ENCODE assay signal across 9 cellular contexts in genomic region chr21:45041351-45041805, GRCh38. TPM values are rescaled to one million over a fixed set of nuclear protein-coding genes. Genes with fewer than 3 reads are reported as not detected.
DNase-seq lines count a peak whose midpoint lies in the region; ATAC-seq, FAIRE-seq and TF ChIP-seq lines count a peak whose summit lies in the region.
"Had no signal": no experiment of that assay in that cellular context is flagged by ENCODE, and none has a peak within 500 bp of the region (broad histone marks: within the 10 kb centered on the region; RNA-seq: fewer than 3 reads in every experiment).

No MANE protein-coding gene starts in this region.

- DNase-seq in HCEC 1CT: peak; percentile 78
- DNase-seq in brain pericyte (ENCODE audit: low read depth, low spot score): peak; percentile 86
- peak; percentile 95 for DNase-seq in kidney
- no peak for DNase-seq in cortex of kidney (lab: John Stamatoyannopoulos, UW)
- DNase-seq in stimulated activated CD4-positive, alpha-beta T cell treated with anti-CD3 and anti-CD28 coated beads, Interleukin-4, amount 100 ng/mL, for 1 hour: no peak
- no peak for DNase-seq in middle frontal gyrus (ENCODE audit: extremely low spot score, low spot score)
- DNase-seq: activated naive CD4-positive, alpha-beta T cell treated with anti-CD3 and anti-CD28 coated beads, Interleukin-2, amount 50 U/mL, for 16 hours had no signal

- H3K27me3 ChIP-seq in subcutaneous abdominal adipose tissue (ENCODE audit: control insufficient read depth in 5 of 5, insufficient read depth in 4 of 5, low read length in 5 of 5): peaks cover 0 to 4% (median 0%) of the 10 kb centered on the region in 5 donors

- no peak for TF ChIP-seq CTCF in kidney (IDR thresholded peaks at IDR 0.05; ENCODE audit: borderline replicate concordance, extremely low read depth, insufficient read depth)

- peaks cover 0 to 2% of the 10 kb centered on the region in 2 donors for H3K9me3 ChIP-seq in kidney (ENCODE audit: control insufficient read depth in 1 of 2, low read length in 2 of 2)
- peaks cover 0 to 12% (median 7%) of the 10 kb centered on the region in 5 donors for H3K9me3 ChIP-seq in subcutaneous abdominal adipose tissue (ENCODE audit: control insufficient read depth in 5 of 5, low read length in 5 of 5)

- H3K4me3 ChIP-seq in kidney (ENCODE audit: low read length in 2 of 2): no peak overlapping the region
- H3K4me3 ChIP-seq in subcutaneous abdominal adipose tissue (ENCODE audit: low read depth in 1 of 5, low read length in 5 of 5): peak overlapping the region in 3 of 5 donors; percentile 29 to 40 (median 36)

- H3K9ac ChIP-seq in kidney (ENCODE audit: low read length in 2 of 2) (no peak overlapping the region), subcutaneous abdominal adipose tissue (ENCODE audit: low read length in 5 of 5) (peak overlapping the region in 1 of 5 donors; percentile 73)

- no peak overlapping the region for H3K27ac ChIP-seq in kidney (ENCODE audit: low read depth in 2 of 2, low read length in 2 of 2)
- no peak overlapping the region for H3K27ac ChIP-seq in subcutaneous abdominal adipose tissue (ENCODE audit: low read depth, low read length)

- intact Hi-C loops in kidney (cut with DNase I): no loop called here

- H3K4me1 ChIP-seq in kidney (ENCODE audit: control insufficient read depth in 1 of 2, insufficient read depth in 1 of 2, low read depth in 1 of 2, low read length in 2 of 2) (peaks cover 0 to 5% of the 10 kb centered on the region in 2 donors), subcutaneous abdominal adipose tissue (ENCODE audit: control insufficient read depth in 5 of 5, insufficient read depth in 5 of 5, low read length in 5 of 5) (peaks cover 2 to 30% (median 24%) of the 10 kb centered on the region in 5 donors)

- ATAC-seq in GM18909 (IDR thresholded peaks at IDR 0.05; ENCODE audit: poor library complexity, unreplicated experiment): no peak

- FAIRE-seq in kidney (lab: Jason Lieb, UNC): no peak

- no peaks in the 10 kb centered on the region for H3K36me3 ChIP-seq in kidney (ENCODE audit: control insufficient read depth in 1 of 2, insufficient read depth in 2 of 2, low read length in 2 of 2)
- H3K36me3 ChIP-seq in subcutaneous abdominal adipose tissue (ENCODE audit: control insufficient read depth in 5 of 5, insufficient read depth in 5 of 5, low read length in 5 of 5): no peaks in the 10 kb centered on the region

RNA-seq across cellular contexts. Expression of gene ADARB1, which starts 33.0 kb away (rescaled TPM):
- 34.9 TPM for total RNA-seq in kidney
- polyA plus RNA-seq in kidney (ENCODE audit: insufficient read depth, low read depth, low replicate concordance): 6.7 TPM

Comparison
In these comparisons a context has a peak if more than half of its experiments do, and no peak if none do; other contexts are left out.
1. DNase-seq: peak in HCEC 1CT (single experiment), brain pericyte (single experiment) and kidney (single experiment); none in cortex of kidney (single experiment), stimulated activated CD4-positive, alpha-beta T cell treated with anti-CD3 and anti-CD28 coated beads, Interleukin-4, amount 100 ng/mL, for 1 hour (single experiment) and middle frontal gyrus (single experiment).
2. H3K4me3 ChIP-seq: peak in subcutaneous abdominal adipose tissue (3 of 5); none in kidney (0 of 2).